33 cellular contexts compared by ENCODE assay signal in genomic region chr18:55555628-55556027, GRCh38. TPM values are rescaled to one million over a fixed set of nuclear protein-coding genes. Genes with fewer than 3 reads are reported as not detected.
"Had no signal": no experiment of that assay in that cellular context is flagged by ENCODE, and none has a peak within 500 bp of the region (broad histone marks: within the 10 kb centered on the region; RNA-seq: fewer than 3 reads in every experiment).

No MANE protein-coding gene starts in this region.

- H3K27me3 Mint-ChIP-seq: activated CD4-positive, alpha-beta memory T cell treated with anti-CD3 and anti-CD28 coated beads for 36 hours; activated CD8-positive, alpha-beta memory T cell treated with anti-CD3 and anti-CD28 coated beads, Interleukin-2, amount 10 ng/mL, durations not matched to agents 7 days and 5 days; activated naive CD4-positive, alpha-beta T cell treated with anti-CD3 and anti-CD28 coated beads, Interleukin-2, amount 50 U/mL, for 24 hours; activated naive CD8-positive, alpha-beta T cell treated with anti-CD3 and anti-CD28 coated beads for 36 hours; activated naive CD8-positive, alpha-beta T cell treated with anti-CD3 and anti-CD28 coated beads, Interleukin-2, amount 50 U/mL, for 24 hours had no signal

- H3K4me1 Mint-ChIP-seq: activated CD4-positive, alpha-beta T cell treated with anti-CD3 and anti-CD28 coated beads for 36 hours; activated CD4-positive, alpha-beta T cell treated with anti-CD3 and anti-CD28 coated beads, Interleukin-2, amount 10 ng/mL, durations not matched to agents 24 days and 14 days; activated CD8-positive, alpha-beta memory T cell treated with anti-CD3 and anti-CD28 coated beads, Interleukin-2, amount 10 ng/mL, durations not matched to agents 7 days and 5 days; activated naive CD4-positive, alpha-beta T cell treated with anti-CD3 and anti-CD28 coated beads, Interleukin-2, amount 50 U/mL, for 24 hours; activated naive CD8-positive, alpha-beta T cell treated with anti-CD3 and anti-CD28 coated beads for 36 hours; activated naive CD8-positive, alpha-beta T cell treated with anti-CD3 and anti-CD28 coated beads, Interleukin-2, amount 50 U/mL, for 24 hours had no signal

- H3K27ac Mint-ChIP-seq: activated CD4-positive, alpha-beta memory T cell treated with anti-CD3 and anti-CD28 coated beads for 36 hours; activated CD4-positive, alpha-beta T cell treated with anti-CD3 and anti-CD28 coated beads for 36 hours; activated CD4-positive, alpha-beta T cell treated with anti-CD3 and anti-CD28 coated beads, Interleukin-2, amount 10 ng/mL, durations not matched to agents 24 days and 14 days; activated CD8-positive, alpha-beta memory T cell treated with anti-CD3 and anti-CD28 coated beads, Interleukin-2, amount 10 ng/mL, durations not matched to agents 7 days and 5 days; activated CD8-positive, alpha-beta T cell treated with anti-CD3 and anti-CD28 coated beads, Interleukin-2, amount 10 ng/mL, durations not matched to agents 7 days and 5 days; activated naive CD4-positive, alpha-beta T cell treated with anti-CD3 and anti-CD28 coated beads for 36 hours; activated naive CD4-positive, alpha-beta T cell treated with anti-CD3 and anti-CD28 coated beads, Interleukin-2, amount 50 U/mL, for 24 hours; activated naive CD8-positive, alpha-beta T cell treated with anti-CD3 and anti-CD28 coated beads for 36 hours; activated naive CD8-positive, alpha-beta T cell treated with anti-CD3 and anti-CD28 coated beads, Interleukin-2, amount 50 U/mL, for 24 hours; activated T-helper 1 cell treated with anti-CD3 and anti-CD28 coated beads, Interleukin-12 subunit alpha, Interleukin-12 subunit beta, Interleukin-2, Interleukin-4 antibody, amounts not matched to agents 30 ng/mL and 10 ng/mL and 1 ng/mL, durations not matched to agents 14 hours and 24 hours and 36 hours; activated T-helper 2 cell treated with anti-CD3 and anti-CD28 coated beads, Interferon-gamma antibody, Interleukin-2, Interleukin-4, amounts not matched to agents 10 μg/mL and 5 μg/mL and 100 μg/mL, durations not matched to agents 14 hours and 24 hours and 36 hours had no signal

- DNase-seq: activated CD4-positive, alpha-beta memory T cell treated with anti-CD3 and anti-CD28 coated beads for 36 hours; activated CD4-positive, alpha-beta T cell treated with anti-CD3 and anti-CD28 coated beads for 36 hours; activated CD4-positive, alpha-beta T cell treated with anti-CD3 and anti-CD28 coated beads, Interleukin-2, amount 10 ng/mL, durations not matched to agents 24 days and 14 days; activated CD4-positive, CD25-positive, alpha-beta regulatory T cell; activated CD4-positive, CD25-positive, alpha-beta regulatory T cell treated with anti-CD3 and anti-CD28 coated beads, Interleukin-2, amount 50 U/mL, for 72 hours; activated CD8-positive, alpha-beta memory T cell treated with anti-CD3 and anti-CD28 coated beads, Interleukin-2, amount 10 ng/mL, durations not matched to agents 7 days and 5 days; activated CD8-positive, alpha-beta memory T cell treated with anti-CD3 and anti-CD28 coated beads, Interleukin-2, amount 50 U/mL, for 4 hours; activated CD8-positive, alpha-beta T cell treated with anti-CD3 and anti-CD28 coated beads, Interleukin-2, amount 10 ng/mL, durations not matched to agents 7 days and 5 days; activated effector memory CD4-positive, alpha-beta T cell treated with anti-CD3 and anti-CD28 coated beads, Interleukin-2, amount 50 U/mL, for 16 hours; activated naive CD4-positive, alpha-beta T cell treated with anti-CD3 and anti-CD28 coated beads for 36 hours; activated naive CD8-positive, alpha-beta T cell treated with anti-CD3 and anti-CD28 coated beads for 36 hours; activated naive CD8-positive, alpha-beta T cell treated with anti-CD3 and anti-CD28 coated beads, Interleukin-2, amount 50 U/mL, for 24 hours; activated T-cell treated with anti-CD3 and anti-CD28 coated beads, Interleukin-2, amount 50 U/mL, for 1 hour; activated T-cell treated with anti-CD3 and anti-CD28 coated beads, Interleukin-2, amount 50 U/mL, for 48 hours; adrenal gland; amygdala; aorta; body of pancreas; central memory CD4-positive, alpha-beta T cell; cerebellar nuclear complex; colonic mucosa; effector CD8-positive, alpha-beta T cell; esophagus squamous epithelium; foreskin melanocyte; heart right ventricle had no signal

- H2AFZ ChIP-seq: hepatocyte had no signal

- H3K4me1 ChIP-seq: body of pancreas, breast epithelium, colonic mucosa, esophagus squamous epithelium had no signal

- H3K9me3 Mint-ChIP-seq: activated CD4-positive, alpha-beta memory T cell treated with anti-CD3 and anti-CD28 coated beads for 36 hours; activated CD4-positive, alpha-beta T cell treated with anti-CD3 and anti-CD28 coated beads, Interleukin-2, amount 10 ng/mL, durations not matched to agents 24 days and 14 days; activated naive CD4-positive, alpha-beta T cell treated with anti-CD3 and anti-CD28 coated beads for 36 hours; activated naive CD4-positive, alpha-beta T cell treated with anti-CD3 and anti-CD28 coated beads, Interleukin-2, amount 50 U/mL, for 24 hours; activated naive CD8-positive, alpha-beta T cell treated with anti-CD3 and anti-CD28 coated beads for 36 hours; activated naive CD8-positive, alpha-beta T cell treated with anti-CD3 and anti-CD28 coated beads, Interleukin-2, amount 50 U/mL, for 24 hours; activated T-helper 1 cell treated with anti-CD3 and anti-CD28 coated beads, Interleukin-12 subunit alpha, Interleukin-12 subunit beta, Interleukin-2, Interleukin-4 antibody, amounts not matched to agents 30 ng/mL and 10 ng/mL and 1 ng/mL, durations not matched to agents 14 hours and 24 hours and 36 hours; activated T-helper 2 cell treated with anti-CD3 and anti-CD28 coated beads, Interferon-gamma antibody, Interleukin-2, Interleukin-4, amounts not matched to agents 10 μg/mL and 5 μg/mL and 100 μg/mL, durations not matched to agents 14 hours and 24 hours and 36 hours had no signal

- H3K36me3 ChIP-seq: adrenal gland, breast epithelium, cardiac muscle cell, colonic mucosa, esophagus squamous epithelium, gastroesophageal sphincter, heart right ventricle had no signal

- H3K27ac ChIP-seq: adrenal gland, body of pancreas, breast epithelium, cardiac muscle cell, colonic mucosa, epithelial cell of prostate, esophagus squamous epithelium, gastroesophageal sphincter, heart right ventricle, hepatocyte had no signal

- H3K4me2 ChIP-seq: hepatocyte had no signal

- H3K9me3 ChIP-seq: adrenal gland, body of pancreas, breast epithelium, colonic mucosa, esophagus squamous epithelium, gastroesophageal sphincter, heart right ventricle had no signal

- H3K4me3 ChIP-seq: adrenal gland, body of pancreas, breast epithelium, cardiac muscle cell, colonic mucosa, esophagus squamous epithelium, gastroesophageal sphincter, heart right ventricle, hepatocyte had no signal

- ATAC-seq: activated CD4-positive, alpha-beta T cell treated with anti-CD3 and anti-CD28 coated beads for 36 hours; activated CD8-positive, alpha-beta memory T cell treated with anti-CD3 and anti-CD28 coated beads, Interleukin-2, amount 10 ng/mL, durations not matched to agents 7 days and 5 days; activated CD8-positive, alpha-beta T cell treated with anti-CD3 and anti-CD28 coated beads, Interleukin-2, amount 10 ng/mL, durations not matched to agents 7 days and 5 days; activated naive CD8-positive, alpha-beta T cell treated with anti-CD3 and anti-CD28 coated beads, Interleukin-2, amount 50 U/mL, for 24 hours; body of pancreas; gastroesophageal sphincter; heart right ventricle had no signal

- H3K27me3 ChIP-seq: adrenal gland, body of pancreas, breast epithelium, cardiac muscle cell, colonic mucosa, esophagus squamous epithelium, gastroesophageal sphincter, heart right ventricle, hepatocyte had no signal

- H3K4me3 Mint-ChIP-seq: activated CD4-positive, alpha-beta memory T cell treated with anti-CD3 and anti-CD28 coated beads for 36 hours; activated CD4-positive, alpha-beta T cell treated with anti-CD3 and anti-CD28 coated beads for 36 hours; activated CD4-positive, alpha-beta T cell treated with anti-CD3 and anti-CD28 coated beads, Interleukin-2, amount 10 ng/mL, durations not matched to agents 24 days and 14 days; activated CD8-positive, alpha-beta memory T cell treated with anti-CD3 and anti-CD28 coated beads, Interleukin-2, amount 10 ng/mL, durations not matched to agents 7 days and 5 days; activated CD8-positive, alpha-beta T cell treated with anti-CD3 and anti-CD28 coated beads, Interleukin-2, amount 10 ng/mL, durations not matched to agents 7 days and 5 days; activated naive CD4-positive, alpha-beta T cell treated with anti-CD3 and anti-CD28 coated beads for 36 hours; activated naive CD4-positive, alpha-beta T cell treated with anti-CD3 and anti-CD28 coated beads, Interleukin-2, amount 50 U/mL, for 24 hours; activated naive CD8-positive, alpha-beta T cell treated with anti-CD3 and anti-CD28 coated beads for 36 hours; activated naive CD8-positive, alpha-beta T cell treated with anti-CD3 and anti-CD28 coated beads, Interleukin-2, amount 50 U/mL, for 24 hours; activated T-helper 1 cell treated with anti-CD3 and anti-CD28 coated beads, Interleukin-12 subunit alpha, Interleukin-12 subunit beta, Interleukin-2, Interleukin-4 antibody, amounts not matched to agents 30 ng/mL and 10 ng/mL and 1 ng/mL, durations not matched to agents 14 hours and 24 hours and 36 hours had no signal

- H3K36me3 Mint-ChIP-seq: activated CD4-positive, alpha-beta memory T cell treated with anti-CD3 and anti-CD28 coated beads for 36 hours; activated CD8-positive, alpha-beta memory T cell treated with anti-CD3 and anti-CD28 coated beads, Interleukin-2, amount 10 ng/mL, durations not matched to agents 7 days and 5 days; activated naive CD4-positive, alpha-beta T cell treated with anti-CD3 and anti-CD28 coated beads, Interleukin-2, amount 50 U/mL, for 24 hours; activated naive CD8-positive, alpha-beta T cell treated with anti-CD3 and anti-CD28 coated beads for 36 hours had no signal

RNA-seq across cellular contexts. Expression of gene TCF4, which starts 32.4 kb away (rescaled TPM):
- total RNA-seq: activated CD4-positive, alpha-beta memory T cell treated with anti-CD3 and anti-CD28 coated beads for 36 hours had no signal
